Comparison of ENCODE assay signal across 8 cellular contexts in the genomic region with DNA sequence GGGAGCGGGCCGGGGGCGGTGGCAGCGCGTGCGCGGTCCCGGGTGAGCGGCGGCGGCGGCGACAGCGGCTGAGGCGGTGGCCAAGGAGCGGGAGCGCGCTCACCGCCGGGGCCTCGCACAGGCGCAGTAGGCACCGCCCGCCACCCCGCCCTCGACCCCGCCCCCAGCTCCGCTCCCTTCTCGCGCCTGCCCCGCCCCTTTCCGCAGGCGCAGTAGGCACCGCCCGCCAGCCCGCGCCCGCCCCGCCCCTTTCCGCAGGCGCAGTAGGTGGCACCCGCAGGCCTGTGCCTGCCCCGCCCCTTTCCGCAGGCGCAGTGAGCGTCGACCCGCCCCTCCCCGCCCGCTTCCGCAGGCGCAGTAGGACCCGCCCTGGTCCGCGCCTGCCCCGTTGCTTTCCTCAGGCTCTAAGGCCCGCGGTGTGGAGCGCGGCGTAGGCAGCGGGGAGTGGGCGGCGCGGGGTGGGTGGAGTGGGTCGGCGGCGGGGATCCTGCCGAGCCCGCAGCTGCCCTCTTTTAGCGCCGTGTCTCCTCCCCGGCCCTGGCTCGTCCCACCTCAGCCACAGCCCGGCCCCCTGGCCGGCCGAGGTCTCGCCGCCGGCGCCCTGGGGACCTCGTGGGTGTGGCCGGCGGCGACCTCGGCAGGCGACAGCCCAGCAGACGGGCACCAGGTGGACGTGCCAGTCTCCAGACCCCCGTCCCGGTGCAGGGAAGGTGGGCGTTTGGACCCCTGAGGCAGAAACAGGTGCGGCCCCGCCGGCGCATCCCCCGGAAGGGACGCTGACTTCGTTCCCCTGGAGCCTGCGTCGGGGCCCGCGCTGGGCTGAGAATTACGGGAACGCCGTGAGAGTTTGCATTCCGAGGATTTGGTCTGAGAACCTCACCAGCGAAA. TPM values are rescaled to one million over a fixed set of nuclear protein-coding genes. Genes with fewer than 3 reads are reported as not detected.
DNase-seq lines count a peak whose midpoint lies in the region; ATAC-seq and TF ChIP-seq lines count a peak whose summit lies in the region.

TSS of gene CAMSAP1 (minus strand) at position 101 of the 888 bp plus-strand sequence. CDS start 387 bp downstream, outside the sequence.

- H3K4me1 ChIP-seq in DND-41 (ENCODE audit: insufficient read depth, low read length), result peaks cover 46% of the 10 kb centered on the region

- H3K4me2 ChIP-seq in DND-41 (ENCODE audit: insufficient read depth, low read length), result peak within 1 kb of the TSS; percentile 91

- peak within 1 kb of the TSS; percentile 90 for H3K4me3 Mint-ChIP-seq in activated T-helper 1 cell treated with anti-CD3 and anti-CD28 coated beads, Interleukin-12 subunit alpha, Interleukin-12 subunit beta, Interleukin-2, Interleukin-4 antibody, amounts not matched to agents 30 ng/mL and 10 ng/mL and 1 ng/mL, durations not matched to agents 14 hours and 24 hours and 36 hours
- peak within 1 kb of the TSS; percentile 67 to 96 (median 88) for H3K4me3 Mint-ChIP-seq in naive B cell
- H3K4me3 Mint-ChIP-seq in stimulated activated effector memory CD8-positive, alpha-beta T cell treated with anti-CD3 and anti-CD28 coated beads, Interleukin-12 subunit alpha, Interleukin-12 subunit beta, amount 100 ng/mL, for 72 hours, result peak within 1 kb of the TSS; percentile 70

- H3K4me1 Mint-ChIP-seq in activated T-helper 1 cell treated with anti-CD3 and anti-CD28 coated beads, Interleukin-12 subunit alpha, Interleukin-12 subunit beta, Interleukin-2, Interleukin-4 antibody, amounts not matched to agents 30 ng/mL and 10 ng/mL and 1 ng/mL, durations not matched to agents 14 hours and 24 hours and 36 hours (ENCODE audit: low read depth), result peaks cover 50% of the 10 kb centered on the region
- peaks cover 37 to 56% (median 50%) of the 10 kb centered on the region in 3 donors for H3K4me1 Mint-ChIP-seq in naive B cell
- peaks cover 56% of the 10 kb centered on the region for H3K4me1 Mint-ChIP-seq in stimulated activated effector memory CD8-positive, alpha-beta T cell treated with anti-CD3 and anti-CD28 coated beads, Interleukin-12 subunit alpha, Interleukin-12 subunit beta, amount 100 ng/mL, for 72 hours

- H3K27ac ChIP-seq in DND-41 (ENCODE audit: low read length), result peak within 1 kb of the TSS; percentile 59

- H3K4me3 ChIP-seq in DND-41 (ENCODE audit: low read depth in 1 of 2, low read length in 2 of 2), result peak within 1 kb of the TSS; percentile 70 to 81; a peak in 3 of 4 replicates

- peak within 1 kb of the TSS; percentile 89 for H3K27ac Mint-ChIP-seq in activated T-helper 1 cell treated with anti-CD3 and anti-CD28 coated beads, Interleukin-12 subunit alpha, Interleukin-12 subunit beta, Interleukin-2, Interleukin-4 antibody, amounts not matched to agents 30 ng/mL and 10 ng/mL and 1 ng/mL, durations not matched to agents 14 hours and 24 hours and 36 hours
- peak within 1 kb of the TSS in 4 of 6 donors; percentile 13 to 84 (median 72) for H3K27ac Mint-ChIP-seq in naive B cell
- peak within 1 kb of the TSS; percentile 70 for H3K27ac Mint-ChIP-seq in stimulated activated effector memory CD8-positive, alpha-beta T cell treated with anti-CD3 and anti-CD28 coated beads, Interleukin-12 subunit alpha, Interleukin-12 subunit beta, amount 100 ng/mL, for 72 hours

- H3K9me3 Mint-ChIP-seq in activated T-helper 1 cell treated with anti-CD3 and anti-CD28 coated beads, Interleukin-12 subunit alpha, Interleukin-12 subunit beta, Interleukin-2, Interleukin-4 antibody, amounts not matched to agents 30 ng/mL and 10 ng/mL and 1 ng/mL, durations not matched to agents 14 hours and 24 hours and 36 hours, result peaks cover 6% of the 10 kb centered on the region
- peaks cover 0 to 8% (median 3%) of the 10 kb centered on the region in 7 donors for H3K9me3 Mint-ChIP-seq in naive B cell
- H3K9me3 Mint-ChIP-seq in stimulated activated effector memory CD8-positive, alpha-beta T cell treated with anti-CD3 and anti-CD28 coated beads, Interleukin-12 subunit alpha, Interleukin-12 subunit beta, amount 100 ng/mL, for 72 hours, result no peaks in the 10 kb centered on the region

- no peaks in the 10 kb centered on the region for H3K9me3 ChIP-seq in DND-41 (ENCODE audit: insufficient read depth, low read length, severe bottlenecking)

- ATAC-seq in DND-41 (ENCODE audit: insufficient read depth, low read depth), result peak; percentile 94
- ATAC-seq in GM21825 (IDR thresholded peaks at IDR 0.05; ENCODE audit: unreplicated experiment), result peak; percentile 67
- ATAC-seq in naive B cell (ENCODE audit: low read depth in 2 of 2), result peak; percentile 84 to 85
- ATAC-seq in stimulated activated effector memory CD8-positive, alpha-beta T cell treated with anti-CD3 and anti-CD28 coated beads, Interleukin-12 subunit alpha, Interleukin-12 subunit beta, amount 100 ng/mL, for 72 hours, result peak; percentile 84

- H2AFZ ChIP-seq in DND-41 (ENCODE audit: low read depth, low read length), result peak within 1 kb of the TSS; percentile 59

- peaks cover 43% of the 10 kb centered on the region for H3K36me3 Mint-ChIP-seq in activated T-helper 1 cell treated with anti-CD3 and anti-CD28 coated beads, Interleukin-12 subunit alpha, Interleukin-12 subunit beta, Interleukin-2, Interleukin-4 antibody, amounts not matched to agents 30 ng/mL and 10 ng/mL and 1 ng/mL, durations not matched to agents 14 hours and 24 hours and 36 hours (ENCODE audit: low read depth)
- peaks cover 18 to 20% of the 10 kb centered on the region in 2 donors for H3K36me3 Mint-ChIP-seq in naive B cell
- peaks cover 55% of the 10 kb centered on the region for H3K36me3 Mint-ChIP-seq in stimulated activated effector memory CD8-positive, alpha-beta T cell treated with anti-CD3 and anti-CD28 coated beads, Interleukin-12 subunit alpha, Interleukin-12 subunit beta, amount 100 ng/mL, for 72 hours

- DNase-seq in DND-41 (peak; percentile 90), LHCN-M2 (ENCODE audit: low read depth) (peak; percentile 89), RKO (ENCODE audit: low spot score) (peak; percentile 96), fibroblast of gingiva (ENCODE audit: low read depth) (peak; percentile 92), naive B cell (peak; percentile 92)
- peak; percentile 91 for DNase-seq in activated T-helper 1 cell treated with anti-CD3 and anti-CD28 coated beads, Interleukin-12 subunit alpha, Interleukin-12 subunit beta, Interleukin-2, Interleukin-4 antibody, amounts not matched to agents 30 ng/mL and 10 ng/mL and 1 ng/mL, durations not matched to agents 14 hours and 24 hours and 36 hours (ENCODE audit: low spot score)
- DNase-seq in stimulated activated effector memory CD8-positive, alpha-beta T cell treated with anti-CD3 and anti-CD28 coated beads, Interleukin-12 subunit alpha, Interleukin-12 subunit beta, amount 100 ng/mL, for 72 hours (ENCODE audit: low spot score in 2 of 2), result peak; percentile 91 to 95

- peaks cover 39% of the 10 kb centered on the region; the same call in 1 of the 2 replicates for H4K20me1 ChIP-seq in DND-41 (ENCODE audit: insufficient read depth, low read length)

- peak within 1 kb of the TSS; percentile 72 for H3K9ac ChIP-seq in DND-41 (ENCODE audit: low read depth, low read length)

- intact Hi-C loops in activated T-helper 1 cell treated with anti-CD3 and anti-CD28 coated beads, Interleukin-12 subunit alpha, Interleukin-12 subunit beta, Interleukin-2, Interleukin-4 antibody, amounts not matched to agents 30 ng/mL and 10 ng/mL and 1 ng/mL, durations not matched to agents 14 hours and 24 hours and 36 hours (cut with micrococcal nuclease), result loop anchor here (1.0 to 5.0 kb wide), 9 partner anchors 18 to 1700 kb away; partner anchors contain the start of genes ARRDC1, QSOX2, SNAPC4 and TMEM250

- peaks cover 30% of the 10 kb centered on the region for H3K36me3 ChIP-seq in DND-41 (ENCODE audit: insufficient read depth, low read length)

- H3K79me2 ChIP-seq in DND-41 (ENCODE audit: insufficient read depth, low read length), result peaks cover 72% of the 10 kb centered on the region

- no peaks in the 10 kb centered on the region for H3K27me3 Mint-ChIP-seq in activated T-helper 1 cell treated with anti-CD3 and anti-CD28 coated beads, Interleukin-12 subunit alpha, Interleukin-12 subunit beta, Interleukin-2, Interleukin-4 antibody, amounts not matched to agents 30 ng/mL and 10 ng/mL and 1 ng/mL, durations not matched to agents 14 hours and 24 hours and 36 hours (ENCODE audit: insufficient read depth)
- no peaks in the 10 kb centered on the region for H3K27me3 Mint-ChIP-seq in naive B cell

- no peak for TF ChIP-seq CTCF in DND-41 (IDR thresholded peaks at IDR 0.05; ENCODE audit: borderline replicate concordance, extremely low read depth, low read length, poor library complexity, severe bottlenecking)

- H3K27me3 ChIP-seq in DND-41 (ENCODE audit: insufficient read depth, low read length, poor library complexity), result no peaks in the 10 kb centered on the region

RNA-seq across cellular contexts. Expression of gene CAMSAP1, which starts in this region (rescaled TPM):
- total RNA-seq in LHCN-M2 (2014; rRNA removed), result 30.1 and 32.0 TPM in 2 replicates
- 11.1 TPM for polyA plus RNA-seq in LHCN-M2 (2012)
- 43.3 and 43.8 TPM in 2 replicates for total RNA-seq in activated T-helper 1 cell treated with anti-CD3 and anti-CD28 coated beads, Interleukin-12 subunit alpha, Interleukin-12 subunit beta, Interleukin-2, Interleukin-4 antibody, amounts not matched to agents 30 ng/mL and 10 ng/mL and 1 ng/mL, durations not matched to agents 14 hours and 24 hours and 36 hours
- polyA plus RNA-seq in naive B cell (ENCODE audit: low read depth in 6 of 6), result 1 to 10 TPM in 4 of 6 donors, under 1 TPM in 1, not detected in 1; 0.95 to 3.5 (median 2.0) TPM

Comparison
In these comparisons a context has a peak if more than half of its experiments do, and no peak if none do; other contexts are left out.
1. Peak in every context shown above with its lines: DNase-seq, ATAC-seq, H3K4me3 ChIP-seq and H3K27ac ChIP-seq.